11 cellular contexts compared by ENCODE assay signal in the genomic region with DNA sequence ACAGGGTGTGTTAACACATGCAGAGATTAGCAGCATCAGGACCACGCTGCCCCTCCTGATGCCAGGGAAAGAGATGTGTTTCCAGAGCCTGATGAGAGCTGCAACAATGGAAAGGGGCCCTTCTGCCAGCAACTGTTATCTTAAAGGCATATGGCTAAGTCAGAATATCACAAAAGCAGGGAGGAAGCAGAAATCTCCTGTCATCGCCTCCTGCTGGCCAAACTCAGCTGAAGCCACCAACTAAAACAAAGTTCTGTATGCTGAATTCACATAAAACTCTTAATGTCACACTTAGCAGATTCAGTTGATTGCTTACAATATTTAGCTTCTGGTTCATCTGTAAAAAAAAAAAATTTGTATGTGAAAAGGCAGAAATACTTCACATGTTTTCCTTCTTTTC.
A peak's percentile ranks its signal among the peaks of the same experiment; 100 is the strongest.
DNase-seq lines count a peak whose midpoint lies in the region; ATAC-seq and TF ChIP-seq lines count a peak whose summit lies in the region.
"Had no signal": no experiment of that assay in that cellular context is flagged by ENCODE, and none has a peak within 500 bp of the region (broad histone marks: within the 10 kb centered on the region; RNA-seq: fewer than 3 reads in every experiment).

No MANE protein-coding gene starts in this region.

- POLR2A ChIA-PET in activated CD8-positive, alpha-beta T cell treated with anti-CD3 and anti-CD28 coated beads for 36 hours (lab: Charles Lee): no interaction called here
- POLR2A ChIA-PET in activated CD8-positive, alpha-beta T cell treated with anti-CD3 and anti-CD28 coated beads, Interleukin-2, amount 10 ng/mL, durations not matched to agents 7 days and 5 days (lab: Charles Lee): no interaction called here

- H3K4me1 Mint-ChIP-seq in activated CD8-positive, alpha-beta T cell treated with anti-CD3 and anti-CD28 coated beads for 36 hours (ENCODE audit: low read depth): no peaks in the 10 kb centered on the region
- H3K4me1 Mint-ChIP-seq in activated CD8-positive, alpha-beta T cell treated with anti-CD3 and anti-CD28 coated beads, Interleukin-2, amount 10 ng/mL, durations not matched to agents 7 days and 5 days (ENCODE audit: low read depth): no peaks in the 10 kb centered on the region
- H3K4me1 Mint-ChIP-seq in chondrocyte (ENCODE audit: low read depth): peaks cover 18% of the 10 kb centered on the region

- ATAC-seq in activated CD8-positive, alpha-beta T cell treated with anti-CD3 and anti-CD28 coated beads for 36 hours: no peak
- no peak for ATAC-seq in activated CD8-positive, alpha-beta T cell treated with anti-CD3 and anti-CD28 coated beads, Interleukin-2, amount 10 ng/mL, durations not matched to agents 7 days and 5 days

- no peak for TF ChIP-seq EP300 in transverse colon (IDR thresholded peaks at IDR 0.05; ENCODE audit: low read depth)

- DNase-seq in activated CD8-positive, alpha-beta T cell treated with anti-CD3 and anti-CD28 coated beads for 36 hours: peak; percentile 8
- no peak for DNase-seq in activated CD8-positive, alpha-beta T cell treated with anti-CD3 and anti-CD28 coated beads, Interleukin-2, amount 10 ng/mL, durations not matched to agents 7 days and 5 days
- DNase-seq in chondrocyte (ENCODE audit: low spot score): no peak
- DNase-seq in transverse colon: peak; percentile 9
- DNase-seq in central memory CD4-positive, alpha-beta T cell: no peak
- no peak for DNase-seq in NCI-H446 treated with DMSO at 0.1 percent for 48 hours (lab: John Stamatoyannopoulos, UW)
- no peak for DNase-seq in CD1c-positive myeloid dendritic cell (ENCODE audit: extremely low spot score)
- DNase-seq: hippocampal formation; NCI-H1092; stimulated activated naive CD4-positive, alpha-beta T cell treated with Interleukin-2 at 50 U/mL for 16 hours had no signal

- TF ChIP-seq CTCF in activated CD8-positive, alpha-beta T cell treated with anti-CD3 and anti-CD28 coated beads for 36 hours (IDR thresholded peaks at IDR 0.05): no peak
- TF ChIP-seq CTCF in Loucy (conservative IDR thresholded peaks at IDR 0.05; ENCODE audit: low read length) (peak; percentile 35), chondrocyte (IDR thresholded peaks at IDR 0.05) (peak; percentile 66), transverse colon (IDR thresholded peaks at IDR 0.05) (peak in 2 of 5 experiments; percentile 10 to 17)

- peaks cover 1% of the 10 kb centered on the region for H3K9me3 Mint-ChIP-seq in activated CD8-positive, alpha-beta T cell treated with anti-CD3 and anti-CD28 coated beads for 36 hours
- H3K9me3 Mint-ChIP-seq in activated CD8-positive, alpha-beta T cell treated with anti-CD3 and anti-CD28 coated beads, Interleukin-2, amount 10 ng/mL, durations not matched to agents 7 days and 5 days (ENCODE audit: insufficient read depth): peaks cover 3% of the 10 kb centered on the region
- peaks cover 5% of the 10 kb centered on the region for H3K9me3 Mint-ChIP-seq in chondrocyte (ENCODE audit: low read depth)

- H3K9me3 ChIP-seq in Loucy (ENCODE audit: insufficient read depth, low read depth, low read length) (no peaks in the 10 kb centered on the region), transverse colon (no peaks in the 10 kb centered on the region)

- no peak overlapping the region for H3K27ac Mint-ChIP-seq in activated CD8-positive, alpha-beta T cell treated with anti-CD3 and anti-CD28 coated beads for 36 hours
- H3K27ac Mint-ChIP-seq in activated CD8-positive, alpha-beta T cell treated with anti-CD3 and anti-CD28 coated beads, Interleukin-2, amount 10 ng/mL, durations not matched to agents 7 days and 5 days: no peak overlapping the region
- no peak overlapping the region for H3K27ac Mint-ChIP-seq in chondrocyte (ENCODE audit: unreplicated experiment)

- H3K36me3 ChIP-seq in Loucy (ENCODE audit: insufficient read depth, low read length): no peaks in the 10 kb centered on the region
- no peaks in the 10 kb centered on the region for H3K36me3 ChIP-seq in transverse colon

- H3K4me1 ChIP-seq in Loucy (ENCODE audit: insufficient read depth, low read length, poor library complexity, severe bottlenecking) (no peaks in the 10 kb centered on the region), transverse colon (no peaks in the 10 kb centered on the region)

- no peaks in the 10 kb centered on the region for H4K20me1 ChIP-seq in Loucy (ENCODE audit: insufficient read depth, low read length, poor library complexity, severe bottlenecking)

- H3K4me3 ChIP-seq in Loucy (ENCODE audit: low read length, poor library complexity, severe bottlenecking) (no peak overlapping the region), transverse colon (no peak overlapping the region)

- in situ Hi-C loops in transverse colon (cut with MboI; ENCODE audit: low pct_ligation_motif_present in 1 of 4, low pct_unique_long_range_greater_than_20kb in 1 of 4, low sequenced_read_pairs in 3 of 4): no loop called here

- CTCF ChIA-PET in activated CD8-positive, alpha-beta T cell treated with anti-CD3 and anti-CD28 coated beads for 36 hours (lab: Charles Lee): interaction anchor here (1.1 kb wide), 1 partner anchor 20 kb away, joined by 4 read pairs; no protein-coding TSS in a partner anchor
- CTCF ChIA-PET in activated CD8-positive, alpha-beta T cell treated with anti-CD3 and anti-CD28 coated beads, Interleukin-2, amount 10 ng/mL, durations not matched to agents 7 days and 5 days (lab: Charles Lee): interaction anchor here (1.7 kb wide), 1 partner anchor 9 kb away, joined by 3 read pairs; no protein-coding TSS in a partner anchor

- H3K27me3 ChIP-seq in Loucy (ENCODE audit: insufficient read depth, low read length, poor library complexity, severe bottlenecking) (no peaks in the 10 kb centered on the region), transverse colon (no peaks in the 10 kb centered on the region)

- H3K4me3 Mint-ChIP-seq in activated CD8-positive, alpha-beta T cell treated with anti-CD3 and anti-CD28 coated beads for 36 hours: no peak overlapping the region
- H3K4me3 Mint-ChIP-seq in activated CD8-positive, alpha-beta T cell treated with anti-CD3 and anti-CD28 coated beads, Interleukin-2, amount 10 ng/mL, durations not matched to agents 7 days and 5 days: no peak overlapping the region
- no peak overlapping the region for H3K4me3 Mint-ChIP-seq in chondrocyte (ENCODE audit: unreplicated experiment)

- no peak overlapping the region for H3K27ac ChIP-seq in transverse colon

- no peaks in the 10 kb centered on the region for H3K9me2 ChIP-seq in Loucy (replicated peaks; ENCODE audit: low read depth, low read length)

- H3K9ac ChIP-seq in Loucy (ENCODE audit: low read depth, low read length, poor library complexity, severe bottlenecking): no peak overlapping the region

- no peak overlapping the region for H2AFZ ChIP-seq in Loucy (ENCODE audit: low read length)

- no peaks in the 10 kb centered on the region for H3K27me3 Mint-ChIP-seq in activated CD8-positive, alpha-beta T cell treated with anti-CD3 and anti-CD28 coated beads for 36 hours
- no peaks in the 10 kb centered on the region for H3K27me3 Mint-ChIP-seq in activated CD8-positive, alpha-beta T cell treated with anti-CD3 and anti-CD28 coated beads, Interleukin-2, amount 10 ng/mL, durations not matched to agents 7 days and 5 days (ENCODE audit: low read depth)
- no peaks in the 10 kb centered on the region for H3K27me3 Mint-ChIP-seq in chondrocyte (ENCODE audit: low read depth)

- intact Hi-C loops in activated CD8-positive, alpha-beta T cell treated with anti-CD3 and anti-CD28 coated beads for 36 hours (cut with micrococcal nuclease): no loop called here
- intact Hi-C loops in transverse colon (cut with DNase I; ENCODE audit: low total_unique reads): no loop called here

- H3F3A ChIP-seq in Loucy (ENCODE audit: low read depth): no peaks in the 10 kb centered on the region

- 50 to 71% methylated on average over 1 to 2 of the region's 2 CpGs for WGBS in transverse colon (ENCODE audit: low coverage in 1 of 2), 2 donors

- no peak overlapping the region for H3K4me2 ChIP-seq in Loucy (ENCODE audit: low read depth, low read length, poor library complexity, severe bottlenecking)

- no peaks in the 10 kb centered on the region for H3K79me2 ChIP-seq in Loucy (ENCODE audit: insufficient read depth, low read length)

- H3K36me3 Mint-ChIP-seq in activated CD8-positive, alpha-beta T cell treated with anti-CD3 and anti-CD28 coated beads for 36 hours (ENCODE audit: low read depth): no peaks in the 10 kb centered on the region
- no peaks in the 10 kb centered on the region for H3K36me3 Mint-ChIP-seq in activated CD8-positive, alpha-beta T cell treated with anti-CD3 and anti-CD28 coated beads, Interleukin-2, amount 10 ng/mL, durations not matched to agents 7 days and 5 days (ENCODE audit: low read depth)
- H3K36me3 Mint-ChIP-seq in chondrocyte (ENCODE audit: low read depth): no peaks in the 10 kb centered on the region

- no peak for TF ChIP-seq POLR2A in transverse colon (IDR thresholded peaks at IDR 0.05)

Comparison
In these comparisons a context has a peak if more than half of its experiments do, and no peak if none do; other contexts are left out.
1. DNase-seq: peak in activated CD8-positive, alpha-beta T cell treated with anti-CD3 and anti-CD28 coated beads for 36 hours (single experiment) and transverse colon (single experiment); none in activated CD8-positive, alpha-beta T cell treated with anti-CD3 and anti-CD28 coated beads, Interleukin-2, amount 10 ng/mL, durations not matched to agents 7 days and 5 days (single experiment), chondrocyte (single experiment), central memory CD4-positive, alpha-beta T cell (single experiment), NCI-H446 treated with DMSO at 0.1 percent for 48 hours (single experiment) and CD1c-positive myeloid dendritic cell (single experiment).